Comparison of ENCODE assay signal across 1 cellular context in the genomic region with DNA sequence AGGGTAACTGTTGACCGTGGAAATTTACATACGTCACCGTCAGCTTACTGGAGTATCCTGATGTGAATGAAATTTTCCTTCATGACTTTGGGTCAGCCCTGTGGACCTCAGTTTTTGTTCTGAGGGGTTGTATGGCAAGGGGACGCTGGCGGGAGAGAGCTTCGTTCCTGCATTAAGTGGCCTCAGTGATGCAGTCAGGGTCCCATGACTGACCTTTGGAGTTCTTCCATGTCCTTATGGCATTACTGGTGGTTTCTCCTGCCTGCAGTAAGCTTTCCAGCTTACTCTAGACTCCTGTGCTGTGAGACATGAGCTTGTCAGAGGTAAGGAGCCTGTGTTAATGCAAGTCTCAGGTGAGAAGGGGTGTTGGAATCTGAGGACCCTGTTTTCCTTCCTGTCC.
TF ChIP-seq lines count a peak whose summit lies in the region.

No MANE protein-coding gene starts in this region.

TF ChIP-seq in K562, 482 proteins besides CTCF, POLR2A, EP300 and RAD21 (continued from another document):
- TF ChIP-seq ZBTB33 (CRISPR knock-in tag; IDR thresholded peaks at IDR 0.05) (no peak), KHSRP (IDR thresholded peaks at IDR 0.05) (no peak)
